ENCODE assay signal across 8 cellular contexts in genomic region chr3:125375950-125376679, GRCh38. TPM values are rescaled to one million over a fixed set of nuclear protein-coding genes. Genes with fewer than 3 reads are reported as not detected.
DNase-seq lines count a peak whose midpoint lies in the region; ATAC-seq, FAIRE-seq and TF ChIP-seq lines count a peak whose summit lies in the region.

No MANE protein-coding gene starts in this region.

- H3K4me3 ChIP-seq in A549 (peak overlapping the region; percentile 83), Peyer's patch (peak overlapping the region; percentile 66 to 98 (median 92)), epithelial cell of esophagus (ENCODE audit: low read length) (peak overlapping the region; percentile 89), pancreas (peak overlapping the region; percentile 65 to 79 (median 77))

- 15% methylated on average over 10 of the region's 10 CpGs for whole genome bisulfite sequencing in A549 (ENCODE audit: missing lambda C conversion rate)
- WGBS in pancreas, 2 donors: 35 to 37% methylated on average over 10 of the region's 10 CpGs

- POLR2A ChIA-PET in A549 (lab: Yijun Ruan, JAX): interaction anchor here (1.2 to 1.3 kb wide), 2 partner anchors 20 to 313 kb away, joined by 3 to 4 read pairs; no protein-coding TSS in a partner anchor

- CTCF ChIA-PET in A549 (lab: Yijun Ruan, JAX): interaction anchor here (0.9 kb wide), 1 partner anchor 380 kb away, joined by 3 read pairs; no protein-coding TSS in a partner anchor

- intact Hi-C loops in pancreas (cut with DNase I): no loop called here

- FAIRE-seq in A549 (lab: Jason Lieb, UNC) (no peak), pancreas (lab: Jason Lieb, UNC) (no peak)

- peak overlapping the region; percentile 97 to 100 for H3K27ac ChIP-seq in A549
- H3K27ac ChIP-seq in Peyer's patch: peak overlapping the region; percentile 90 to 95 (median 92)
- H3K27ac ChIP-seq in pancreas: peak overlapping the region in 3 of 4 donors; percentile 76 to 93 (median 91)

- no peak for TF ChIP-seq POLR2A in A549 (IDR thresholded peaks at IDR 0.05; ENCODE audit: low read length)
- no peak for TF ChIP-seq POLR2A in Peyer's patch (IDR thresholded peaks at IDR 0.05)

- TF ChIP-seq EP300 in A549 (IDR thresholded peaks at IDR 0.05): no peak

- H3K9me3 ChIP-seq in A549: no peaks in the 10 kb centered on the region
- H3K9me3 ChIP-seq in Peyer's patch: no peaks in the 10 kb centered on the region
- no peaks in the 10 kb centered on the region for H3K9me3 ChIP-seq in pancreas

- TF ChIP-seq CTCF in A549 (IDR thresholded peaks at IDR 0.05) (no peak), Peyer's patch (IDR thresholded peaks at IDR 0.05) (no peak), epithelial cell of esophagus (IDR thresholded peaks at IDR 0.05; ENCODE audit: insufficient read depth, low read depth, low read length, missing control alignments) (no peak), pancreas (IDR thresholded peaks at IDR 0.05) (no peak)

- H3K4me1 ChIP-seq in A549: peaks cover 16% of the 10 kb centered on the region
- H3K4me1 ChIP-seq in Peyer's patch: peaks cover 0 to 13% (median 5%) of the 10 kb centered on the region in 4 donors
- H3K4me1 ChIP-seq in pancreas: peaks cover 0 to 13% (median 5%) of the 10 kb centered on the region in 3 donors

- DNase-seq in A549 (ENCODE audit: low read depth in 1 of 2, low spot score in 1 of 2) (peak; percentile 21 to 45), Peyer's patch (no peak), epithelial cell of esophagus (ENCODE audit: low read depth) (peak; percentile 85), pancreas (no peak), NAMALWA (ENCODE audit: low spot score) (no peak)
- no peak for DNase-seq in activated CD4-positive, alpha-beta T cell treated with anti-CD3 and anti-CD28 coated beads for 48 hours

- no peaks in the 10 kb centered on the region for H3K36me3 ChIP-seq in Peyer's patch
- no peaks in the 10 kb centered on the region for H3K36me3 ChIP-seq in pancreas

- peak overlapping the region; percentile 81 for H3K4me2 ChIP-seq in A549

- TF ChIP-seq RAD21 in A549 (conservative IDR thresholded peaks at IDR 0.05 in 1 of 2, IDR thresholded peaks at IDR 0.05 in 1 of 2): no peak

- ATAC-seq in A549: peak; percentile 45 to 68; a peak in 4 of 6 replicates
- peak; percentile 7 for ATAC-seq in GM21528 (IDR thresholded peaks at IDR 0.05; ENCODE audit: low FRiP score, unreplicated experiment)
- ATAC-seq in pancreas: peak in 1 of 4 donors; percentile 12
- ATAC-seq in GM21529 (IDR thresholded peaks at IDR 0.05; ENCODE audit: unreplicated experiment): no peak

- no peaks in the 10 kb centered on the region for H3K27me3 ChIP-seq in Peyer's patch
- H3K27me3 ChIP-seq in pancreas: no peaks in the 10 kb centered on the region

TF ChIP-seq in A549, 52 proteins besides CTCF, POLR2A, EP300 and RAD21:
- TF ChIP-seq FOSL2 (IDR thresholded peaks at IDR 0.05) (no peak), FOSL2 (CRISPR knock-in tag; IDR thresholded peaks at IDR 0.05) (peak; percentile 72), HES2 (IDR thresholded peaks at IDR 0.05) (no peak), FOSB (CRISPR knock-in tag; IDR thresholded peaks at IDR 0.05) (no peak), HDAC2 (IDR thresholded peaks at IDR 0.05) (no peak), TFCP2L1 (CRISPR knock-in tag; IDR thresholded peaks at IDR 0.05) (no peak), SMC3 (IDR thresholded peaks at IDR 0.05) (no peak), CEBPB (IDR thresholded peaks at IDR 0.05) (0 out of 4 replicates have a peak, but pooled peaks of 1 of the 2 experiments have one; percentile 30)
- TF ChIP-seq, protein P1, sequence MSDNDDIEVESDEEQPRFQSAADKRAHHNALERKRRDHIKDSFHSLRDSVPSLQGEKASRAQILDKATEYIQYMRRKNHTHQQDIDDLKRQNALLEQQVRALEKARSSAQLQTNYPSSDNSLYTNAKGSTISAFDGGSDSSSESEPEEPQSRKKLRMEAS (IDR thresholded peaks at IDR 0.05): 0 out of 2 replicates have a peak, but pooled peaks have one; percentile 40
TF ChIP-seq in A549: peak in this region for 3.

RNA-seq across cellular contexts. Expression of gene ZNF148, which starts 1.0 kb away (rescaled TPM):
- polyA plus RNA-seq in A549 (2011; rRNA removed) (23.9 and 26.5 TPM in 2 replicates), A549 (2017; fragmentation: RNase III; extraction: RNeasy Plus Mini Kit Qiagen cat#74134 plus additional on column Dnase treatment) (9.5 to 11.3 TPM (median 9.9 TPM) in 3 replicates), pancreas (1 to 10 TPM; 2.1 to 4.6 TPM)
- 2.9 and 3.3 TPM in 2 replicates for polyA plus RNA-seq in A549 (2012; cell fraction: cytosol; rRNA removed)
- polyA plus RNA-seq in A549 (2012; cell fraction: nucleus; rRNA removed): 2.2 and 2.7 TPM in 2 replicates
- 33.0 and 42.5 TPM in 2 replicates for polyA minus RNA-seq in A549 (2011; rRNA and poly(A)+ RNA removed)
- total RNA-seq in Peyer's patch (10 to 100 TPM; 17.7 to 48.7 (median 24.7) TPM), pancreas (10 to 100 TPM; 16.4 to 31.2 (median 18.6) TPM)

Comparison
In these comparisons a context has a peak if more than half of its experiments do, and no peak if none do; other contexts are left out.
1. DNase-seq: peak in A549 (2 of 2) and epithelial cell of esophagus (single experiment); none in Peyer's patch (0 of 3), pancreas (0 of 6), NAMALWA (single experiment) and activated CD4-positive, alpha-beta T cell treated with anti-CD3 and anti-CD28 coated beads for 48 hours (single experiment).
2. Peak in every context shown above with its lines, with median percentiles within 50 percentile points of each other: H3K27ac ChIP-seq and H3K4me3 ChIP-seq.